ENCODE assay signal across 16 cellular contexts in genomic region chr16:79097090-79097489, GRCh38.
DNase-seq lines count a peak whose midpoint lies in the region; ATAC-seq and TF ChIP-seq lines count a peak whose summit lies in the region.
"Had no signal": no experiment of that assay in that cellular context is flagged by ENCODE, and none has a peak within 500 bp of the region (broad histone marks: within the 10 kb centered on the region; RNA-seq: fewer than 3 reads in every experiment).

No MANE protein-coding gene starts in this region.

- H3K27me3 Mint-ChIP-seq in CD14-positive monocyte (ENCODE audit: low read depth in 3 of 3): peaks cover 0 to 3% (median 0%) of the 10 kb centered on the region in 3 donors
- H3K27me3 Mint-ChIP-seq: CD4-positive, alpha-beta T cell had no signal

- no peak for ATAC-seq in GM21717 (IDR thresholded peaks at IDR 0.05; ENCODE audit: unreplicated experiment)

- DNase-seq in CD14-positive monocyte (ENCODE audit: low spot score) (no peak), NOMO-1 treated with DMSO at 0.1 percent for 48 hours (lab: John Stamatoyannopoulos, UW; ENCODE audit: unreplicated experiment) (peak; percentile 68), coronary artery (ENCODE audit: low spot score) (no peak), pons (ENCODE audit: low spot score) (peak; percentile 20), SHP77 treated with DMSO at 0.1 percent for 48 hours (lab: John Stamatoyannopoulos, UW) (no peak)
- DNase-seq in activated CD4-positive, alpha-beta T cell treated with anti-CD3 and anti-CD28 coated beads, Interleukin-2, amount 50 U/mL, for 48 hours: no peak
- DNase-seq: CD4-positive, alpha-beta T cell; COR-L47; DMS79 treated with DMSO at 0.1 percent for 48 hours; KG1; NCI-H187; OCI-M1 had no signal

- intact Hi-C loops in CD14-positive monocyte (cut with micrococcal nuclease): loop anchor here in 1 of 2 donors (10.0 kb wide), 1 partner anchor 58 kb away; no protein-coding TSS in a partner anchor

- TF ChIP-seq CTCF in CD14-positive monocyte (IDR thresholded peaks at IDR 0.05) (no peak), coronary artery (IDR thresholded peaks at IDR 0.05) (no peak)

- peak overlapping the region in 4 of 7 donors; percentile 68 to 91 (median 76) for H3K27ac Mint-ChIP-seq in CD14-positive monocyte
- H3K27ac Mint-ChIP-seq: GM23338 had no signal

- H3K4me3 Mint-ChIP-seq in CD14-positive monocyte: peak overlapping the region in 1 of 2 donors; percentile 67
- H3K4me3 Mint-ChIP-seq: CD4-positive, alpha-beta T cell; GM23338 had no signal

- peaks cover 2 to 7% of the 10 kb centered on the region in 2 donors for H3K36me3 Mint-ChIP-seq in CD14-positive monocyte

- H3K4me1 Mint-ChIP-seq in CD14-positive monocyte: peaks cover 84% of the 10 kb centered on the region

- H3K9me3 Mint-ChIP-seq in CD14-positive monocyte: peaks cover 0 to 5% (median 2%) of the 10 kb centered on the region in 7 donors
- H3K9me3 Mint-ChIP-seq: CD4-positive, alpha-beta T cell; GM23338 had no signal

- no peak overlapping the region for H3K27ac ChIP-seq in coronary artery
- H3K27ac ChIP-seq: SJSA1 had no signal

- peak overlapping the region; percentile 6 for H3K4me3 ChIP-seq in coronary artery
- H3K4me3 ChIP-seq: GM23338, HAP-1, SJSA1 had no signal

Comparison
In these comparisons a context has a peak if more than half of its experiments do, and no peak if none do; other contexts are left out.
1. DNase-seq: peak in NOMO-1 treated with DMSO at 0.1 percent for 48 hours (single experiment) and pons (single experiment); none in CD14-positive monocyte (single experiment), coronary artery (single experiment), activated CD4-positive, alpha-beta T cell treated with anti-CD3 and anti-CD28 coated beads, Interleukin-2, amount 50 U/mL, for 48 hours (0 of 2) and SHP77 treated with DMSO at 0.1 percent for 48 hours (single experiment).